Comparison of ENCODE assay signal across 7 cellular contexts in genomic region chr1:116595065-116595840, GRCh38. TPM values are rescaled to one million over a fixed set of nuclear protein-coding genes. Genes with fewer than 3 reads are reported as not detected.
DNase-seq lines count a peak whose midpoint lies in the region; TF ChIP-seq lines count a peak whose summit lies in the region.
"Not testable (repeated sequence)": the region's sequence is repeated elsewhere in the genome, so short reads cannot be mapped to it uniquely, and the experiment has no call there.

No MANE protein-coding gene starts in this region.

- H3K4me3 Mint-ChIP-seq in osteocyte (ENCODE audit: unreplicated experiment) = not testable (repeated sequence)

- H3K4me1 ChIP-seq in hepatocyte (ENCODE audit: insufficient read depth) = not testable (repeated sequence)

- H3K9me3 Mint-ChIP-seq in osteocyte (ENCODE audit: unreplicated experiment) = not testable (repeated sequence)

- H3K27ac Mint-ChIP-seq in osteocyte (ENCODE audit: unreplicated experiment) = not testable (repeated sequence)

- H4K20me1 ChIP-seq in hepatocyte (ENCODE audit: insufficient read depth, poor library complexity, severe bottlenecking) = not testable (repeated sequence)

- DNase-seq in GM06990 (ENCODE audit: extremely low read depth, insufficient read length); astrocyte of the spinal cord (ENCODE audit: low read depth, low spot score); epithelial cell of esophagus (ENCODE audit: low read depth); hepatocyte (ENCODE audit: low spot score); osteocyte (ENCODE audit: extremely low spot score, unreplicated experiment): not testable (repeated sequence)
- DNase-seq in LHCN-M2 (ENCODE audit: low read depth) (peak; percentile 15), OCI-M1 (lab: John Stamatoyannopoulos, UW) (peak; percentile 30)

- not testable (repeated sequence) for H3K27me3 Mint-ChIP-seq in osteocyte (ENCODE audit: unreplicated experiment)

- not testable (repeated sequence) for H3K9me3 ChIP-seq in hepatocyte (ENCODE audit: low read depth)

- H3K4me3 ChIP-seq in GM06990 (replicated peaks; ENCODE audit: low read depth, low read length); astrocyte of the spinal cord (ENCODE audit: low read depth, low read length); epithelial cell of esophagus (ENCODE audit: low read length); hepatocyte: not testable (repeated sequence)

- H3K27ac ChIP-seq in hepatocyte = peak overlapping the region; percentile 42

- H3K27me3 ChIP-seq in GM06990 (replicated peaks; ENCODE audit: control insufficient read depth, insufficient read depth, low read length); hepatocyte: not testable (repeated sequence)

- WGBS in hepatocyte (ENCODE audit: low lambda C conversion rate, missing lambda C conversion rate) = 82% methylated on average over 4 of the region's 4 CpGs

- H3K36me3 ChIP-seq in GM06990 (ENCODE audit: control insufficient read depth, insufficient read depth, low read length); hepatocyte (replicated peaks; ENCODE audit: insufficient read depth, low read depth): not testable (repeated sequence)

- peak; percentile 29 for TF ChIP-seq CTCF in GM06990 (IDR thresholded peaks at IDR 0.05; ENCODE audit: insufficient read depth, low read length, poor library complexity, severe bottlenecking)
- peak; percentile 66 for TF ChIP-seq CTCF in astrocyte of the spinal cord (IDR thresholded peaks at IDR 0.05; ENCODE audit: low read depth, low read length)
- TF ChIP-seq CTCF in epithelial cell of esophagus (IDR thresholded peaks at IDR 0.05; ENCODE audit: insufficient read depth, low read depth, low read length, missing control alignments) = peak; percentile 17
- TF ChIP-seq CTCF in hepatocyte (IDR thresholded peaks at IDR 0.05; ENCODE audit: poor library complexity) = not testable (repeated sequence)
- TF ChIP-seq CTCF in osteocyte (IDR thresholded peaks at IDR 0.05) = peak; percentile 46

- not testable (repeated sequence) for H3K4me2 ChIP-seq in hepatocyte

- H3K9me2 ChIP-seq in hepatocyte (replicated peaks; ENCODE audit: insufficient read depth) = not testable (repeated sequence)

- in situ Hi-C loops in astrocyte of the spinal cord (cut with HindIII; ENCODE audit: low sequenced_read_pairs) = not testable (repeated sequence)

- H3K36me3 Mint-ChIP-seq in osteocyte (ENCODE audit: unreplicated experiment) = not testable (repeated sequence)

- not testable (repeated sequence) for H2AFZ ChIP-seq in hepatocyte

- H3K4me1 Mint-ChIP-seq in osteocyte (ENCODE audit: unreplicated experiment) = peaks cover 18% of the 10 kb centered on the region

- not testable (repeated sequence) for H3K79me2 ChIP-seq in hepatocyte

RNA-seq across cellular contexts. Expression of gene CD58, which starts 24.4 kb away (rescaled TPM):
- total RNA-seq in LHCN-M2 (2014; rRNA removed) = 11.5 and 13.8 TPM in 2 replicates
- 7.6 TPM for polyA plus RNA-seq in LHCN-M2 (2012)
- total RNA-seq in hepatocyte = 14.4 and 16.0 TPM in 2 replicates
- polyA plus RNA-seq in hepatocyte = 23.3 and 26.9 TPM in 2 replicates
- total RNA-seq in osteocyte = 11.0 and 11.1 TPM in 2 replicates
